Comparison of ENCODE assay signal across 16 cellular contexts in the genomic region with DNA sequence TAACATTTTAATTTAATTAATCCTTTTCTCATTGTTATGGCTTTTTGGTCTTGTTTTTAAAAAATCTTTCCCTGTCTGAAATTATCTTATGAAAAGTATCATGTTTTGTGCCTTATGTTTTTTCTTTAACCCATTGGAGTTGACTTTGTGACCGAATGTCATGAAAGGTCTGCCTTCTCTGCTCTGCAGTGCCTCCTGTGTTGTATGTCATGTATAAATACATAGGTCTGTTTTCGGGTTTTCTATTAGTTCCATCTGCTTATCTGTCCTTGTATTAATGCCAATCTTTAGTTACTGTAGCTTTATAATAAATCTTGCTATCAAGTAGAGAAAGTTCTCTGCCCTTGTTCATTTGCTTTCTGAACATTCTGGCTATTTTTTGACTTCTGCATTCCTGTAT.
DNase-seq lines count a peak whose midpoint lies in the region; ATAC-seq and TF ChIP-seq lines count a peak whose summit lies in the region.
"Had no signal": no experiment of that assay in that cellular context is flagged by ENCODE, and none has a peak within 500 bp of the region (broad histone marks: within the 10 kb centered on the region; RNA-seq: fewer than 3 reads in every experiment).

No MANE protein-coding gene starts in this region.

- peaks cover 17% of the 10 kb centered on the region for H3K36me3 Mint-ChIP-seq in GM23338 (ENCODE audit: low read depth)

- H3K36me3 ChIP-seq in GM23338 (ENCODE audit: insufficient read depth) (peaks cover 5% of the 10 kb centered on the region; the same call in 1 of the 2 replicates), PC-3 (ENCODE audit: low read depth, low read length) (no peaks in the 10 kb centered on the region; the same call in 1 of the 2 replicates), mucosa of descending colon (ENCODE audit: low read depth) (peaks cover under 1% of the 10 kb centered on the region)

- no peak overlapping the region; the same call in 1 of the 2 replicates for H3K27ac Mint-ChIP-seq in GM23338
- H3K27ac Mint-ChIP-seq: CD4-positive, alpha-beta T cell had no signal

- ATAC-seq in GM23338 = no peak
- ATAC-seq in PC-3 = no peak
- ATAC-seq in foreskin keratinocyte = no peak
- no peak for ATAC-seq in mucosa of descending colon
- no peak for ATAC-seq in GM18498 (IDR thresholded peaks at IDR 0.05; ENCODE audit: unreplicated experiment)
- ATAC-seq: Panc1 had no signal

- H3K9me3 Mint-ChIP-seq in GM23338 = no peaks in the 10 kb centered on the region
- H3K9me3 Mint-ChIP-seq: CD4-positive, alpha-beta T cell had no signal

- CTCF ChIA-PET in AG04450 (lab: Charles Lee) (interaction anchor here (1.5 kb wide), 1 partner anchor 29 kb away, joined by 5 read pairs; no protein-coding TSS in a partner anchor), PC-3 (lab: Charles Lee) (no interaction called here)

- H4K20me1 ChIP-seq in GM23338 (replicated peaks; ENCODE audit: insufficient read depth) = no peaks in the 10 kb centered on the region; the same call in 1 of the 2 replicates
- no peaks in the 10 kb centered on the region for H4K20me1 ChIP-seq in PC-3 (ENCODE audit: low read length)

- H3K27ac ChIP-seq in AG04450 (ENCODE audit: low read depth, low read length) = no peak overlapping the region
- no peak overlapping the region for H3K27ac ChIP-seq in GM23338 (ENCODE audit: low read depth)
- H3K27ac ChIP-seq in PC-3 (ENCODE audit: low read length) = no peak overlapping the region
- no peak overlapping the region for H3K27ac ChIP-seq in foreskin keratinocyte

- H3K27me3 Mint-ChIP-seq in GM23338 (ENCODE audit: insufficient read depth, low read depth, poor library complexity) = peaks cover 2% of the 10 kb centered on the region
- H3K27me3 Mint-ChIP-seq: CD4-positive, alpha-beta T cell had no signal

- no TSS peak for BruUV-seq in PC-3 (replicated peaks; lab: Mats Ljungman, UMichigan)

- no peak overlapping the region for H3K4me3 Mint-ChIP-seq in GM23338
- H3K4me3 Mint-ChIP-seq: CD4-positive, alpha-beta T cell had no signal

- H3K79me2 ChIP-seq in GM23338 (replicated peaks; ENCODE audit: insufficient read depth) = peaks cover 19% of the 10 kb centered on the region
- no peaks in the 10 kb centered on the region for H3K79me2 ChIP-seq in PC-3 (ENCODE audit: low read length)

- H3K27me3 ChIP-seq in AG04450 (ENCODE audit: control insufficient read depth, insufficient read depth, low read length) (no peaks in the 10 kb centered on the region), GM23338 (ENCODE audit: insufficient read depth) (no peaks in the 10 kb centered on the region), PC-3 (ENCODE audit: low read length) (no peaks in the 10 kb centered on the region), foreskin keratinocyte (no peaks in the 10 kb centered on the region)

- 0 out of 2 replicates have a peak, but pooled peaks have one; percentile 7 for TF ChIP-seq CTCF in AG04450 (IDR thresholded peaks at IDR 0.05; ENCODE audit: low read depth, low read length)
- TF ChIP-seq CTCF in GM23338 (conservative IDR thresholded peaks at IDR 0.05; ENCODE audit: low read depth in 2 of 2) = peak; percentile 15 to 34; a peak in 2 of 4 replicates
- peak; percentile 37; the same call in 1 of the 2 replicates for TF ChIP-seq CTCF in PC-3 (conservative IDR thresholded peaks at IDR 0.05; ENCODE audit: low read depth, low read length)
- TF ChIP-seq CTCF in foreskin keratinocyte (conservative IDR thresholded peaks at IDR 0.05) = peak; percentile 21
- TF ChIP-seq CTCF in mucosa of descending colon (IDR thresholded peaks at IDR 0.05) = no peak

- intact Hi-C loops in PC-3 (cut with micrococcal nuclease) (no loop called here), mucosa of descending colon (cut with DNase I, micrococcal nuclease) (no loop called here)

- H3K4me3 ChIP-seq in AG04450 (ENCODE audit: low read depth, low read length) = no peak overlapping the region
- no peak overlapping the region for H3K4me3 ChIP-seq in GM23338
- H3K4me3 ChIP-seq in PC-3 (ENCODE audit: low read length) = no peak overlapping the region
- H3K4me3 ChIP-seq in mucosa of descending colon = no peak overlapping the region

- H3K4me1 Mint-ChIP-seq in GM23338 = peaks cover 17% of the 10 kb centered on the region; the same call in 2 of the 3 replicates

- POLR2A ChIA-PET in AG04450 (lab: Yijun Ruan, JAX) (no interaction called here), PC-3 (lab: Charles Lee; ENCODE audit: unreplicated experiment) (no interaction called here)

- H3K9me3 ChIP-seq in AG04450 (ENCODE audit: control insufficient read depth, insufficient read depth, low read length) (no peaks in the 10 kb centered on the region), PC-3 (ENCODE audit: low read length) (no peaks in the 10 kb centered on the region), mucosa of descending colon (no peaks in the 10 kb centered on the region)

- DNase-seq in AG04450 (ENCODE audit: low read depth, low spot score) (no peak), GM23338 (ENCODE audit: low spot score) (peak; percentile 29), PC-3 (no peak), foreskin keratinocyte (no peak), midbrain (lab: John Stamatoyannopoulos, UW) (no peak), mucosa of descending colon (no peak)
- DNase-seq: ACHN; Calu3; CD4-positive, alpha-beta T cell; DMS53; NCI-H1048; NCI-H2081 treated with DMSO at 0.1 percent for 48 hours; NCI-H510A treated with DMSO at 0.1 percent for 48 hours; NCI-H82 had no signal

- H3K9ac ChIP-seq in PC-3 (ENCODE audit: low read length) = no peak overlapping the region

- H2AFZ ChIP-seq in GM23338 = no peak overlapping the region
- no peak overlapping the region for H2AFZ ChIP-seq in PC-3 (ENCODE audit: low read length)

- no peaks in the 10 kb centered on the region for H3K9me2 ChIP-seq in GM23338 (ENCODE audit: insufficient read depth)
- no peaks in the 10 kb centered on the region for H3K9me2 ChIP-seq in PC-3 (replicated peaks; ENCODE audit: low read length)

- H3K4me1 ChIP-seq in GM23338 (ENCODE audit: insufficient read depth) (no peaks in the 10 kb centered on the region; the same call in 1 of the 2 replicates), PC-3 (ENCODE audit: insufficient read depth, low read length) (peaks cover 4% of the 10 kb centered on the region; the same call in 1 of the 2 replicates), foreskin keratinocyte (no peaks in the 10 kb centered on the region), mucosa of descending colon (ENCODE audit: low read depth) (no peaks in the 10 kb centered on the region)

- H3K4me2 ChIP-seq in GM23338 (no peak overlapping the region), PC-3 (ENCODE audit: low read length) (no peak overlapping the region)

- H3F3A ChIP-seq in GM23338 (replicated peaks; ENCODE audit: low read depth) (no peaks in the 10 kb centered on the region), PC-3 (ENCODE audit: low read length, unreplicated experiment) (no peaks in the 10 kb centered on the region)

TF ChIP-seq in GM23338, 12 proteins besides CTCF, POLR2A, EP300 and RAD21:
- TF ChIP-seq ZNF331 (CRISPR knock-in tag; IDR thresholded peaks at IDR 0.05; ENCODE audit: low read depth) (no peak), ZNF114 (CRISPR knock-in tag; IDR thresholded peaks at IDR 0.05) (no peak), CREB1 (CRISPR knock-in tag; IDR thresholded peaks at IDR 0.05; ENCODE audit: low read depth) (no peak), EZH2 (IDR thresholded peaks at IDR 0.05; ENCODE audit: low read depth, unreplicated experiment) (no peak)
